ENCODE assay signal across 19 cellular contexts in the genomic region with DNA sequence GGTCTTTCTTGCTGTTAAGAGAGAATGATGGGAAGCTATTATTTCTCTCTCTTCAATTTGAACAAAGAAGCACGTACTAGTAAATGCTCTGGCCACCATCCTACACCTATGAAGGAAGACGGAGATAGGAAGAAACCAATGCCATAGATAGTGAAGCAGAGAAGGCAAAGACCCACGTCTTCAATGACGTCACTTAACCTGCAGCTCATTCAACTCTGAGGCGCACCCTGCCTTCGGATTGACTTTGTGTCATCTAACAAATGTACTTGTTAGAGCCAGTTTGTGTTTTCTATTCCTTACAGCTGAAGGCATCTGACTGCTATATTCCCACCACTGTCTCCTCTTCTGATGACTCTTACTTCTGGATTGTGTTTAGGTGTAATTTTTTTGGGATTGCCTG.
DNase-seq lines count a peak whose midpoint lies in the region; ATAC-seq, FAIRE-seq and TF ChIP-seq lines count a peak whose summit lies in the region.
"Had no signal": no experiment of that assay in that cellular context is flagged by ENCODE, and none has a peak within 500 bp of the region (broad histone marks: within the 10 kb centered on the region; RNA-seq: fewer than 3 reads in every experiment).

No MANE protein-coding gene starts in this region.

- CTCF ChIA-PET in Calu3 (lab: Charles Lee): no interaction called here

- H3K27me3 ChIP-seq in colonic mucosa: no peaks in the 10 kb centered on the region
- no peaks in the 10 kb centered on the region for H3K27me3 ChIP-seq in gastroesophageal sphincter

- H3K4me3 ChIP-seq in colonic mucosa: no peak overlapping the region
- H3K4me3 ChIP-seq in gastroesophageal sphincter: no peak overlapping the region
- H3K4me3 ChIP-seq: A549, HAP-1 had no signal

- no peak for TF ChIP-seq POLR2A in gastroesophageal sphincter (IDR thresholded peaks at IDR 0.05)

- BruUV-seq in Calu3 (replicated peaks; lab: Mats Ljungman, UMichigan): no TSS peak

- H3K4me3 Mint-ChIP-seq in Calu3 (ENCODE audit: low read depth, unreplicated experiment) (no peak overlapping the region), endothelial cell (ENCODE audit: unreplicated experiment) (no peak overlapping the region)
- H3K4me3 Mint-ChIP-seq: CD4-positive, alpha-beta memory T cell had no signal

- H3K27ac ChIP-seq in colonic mucosa (no peak overlapping the region), gastroesophageal sphincter (no peak overlapping the region)

- H3K27ac Mint-ChIP-seq in Calu3 (ENCODE audit: unreplicated experiment) (peak overlapping the region; percentile 86), endothelial cell (ENCODE audit: unreplicated experiment) (peak overlapping the region; percentile 76)
- H3K27ac Mint-ChIP-seq: CD4-positive, alpha-beta memory T cell had no signal

- intact Hi-C loops in Calu3 (cut with micrococcal nuclease; ENCODE audit: unreplicated experiment) (loop anchor here (2.0 kb wide), 1 partner anchor 101 kb away; no protein-coding TSS in a partner anchor), colonic mucosa (cut with DNase I) (no loop called here)

- DNase-seq in Calu3 (no peak), HTR-8/SVneo (ENCODE audit: insufficient read length, low spot score) (no peak), endothelial cell (ENCODE audit: low spot score) (no peak), colonic mucosa (no peak)
- DNase-seq: 8988T; ACHN; C1 segment of cervical spinal cord; CD4-positive, alpha-beta memory T cell; COR-L47; DMS153; DND-41; GOT3 had no signal

- H3K36me3 ChIP-seq in colonic mucosa (no peaks in the 10 kb centered on the region), gastroesophageal sphincter (no peaks in the 10 kb centered on the region)
- H3K36me3 ChIP-seq: HAP-1 had no signal

- WGBS in gastroesophageal sphincter (ENCODE audit: low coverage in 1 of 2), 2 donors: 81 to 89% methylated on average over 3 to 6 of the region's 6 CpGs

- no peak for TF ChIP-seq EP300 in gastroesophageal sphincter (IDR thresholded peaks at IDR 0.05)

- H3K9me3 ChIP-seq in colonic mucosa: no peaks in the 10 kb centered on the region
- no peaks in the 10 kb centered on the region for H3K9me3 ChIP-seq in gastroesophageal sphincter
- H3K9me3 ChIP-seq: A549, HAP-1 had no signal

- H3K36me3 Mint-ChIP-seq in Calu3 (ENCODE audit: insufficient read depth, unreplicated experiment): no peaks in the 10 kb centered on the region
- H3K36me3 Mint-ChIP-seq in endothelial cell (ENCODE audit: low read depth, unreplicated experiment): no peaks in the 10 kb centered on the region
- H3K36me3 Mint-ChIP-seq: CD4-positive, alpha-beta memory T cell had no signal

- no peak overlapping the region for H3K9ac ChIP-seq in colonic mucosa (ENCODE audit: low read depth in 2 of 2, low read length in 2 of 2)

- FAIRE-seq in HTR-8/SVneo (lab: Jason Lieb, UNC): peak; percentile 42
- FAIRE-seq: A549, G401.6, GM12892, H54 had no signal

- peaks cover 33% of the 10 kb centered on the region for H3K4me1 Mint-ChIP-seq in Calu3 (ENCODE audit: low read depth, unreplicated experiment)
- peaks cover 24% of the 10 kb centered on the region for H3K4me1 Mint-ChIP-seq in endothelial cell (ENCODE audit: unreplicated experiment)

- ATAC-seq in gastroesophageal sphincter: no peak
- ATAC-seq in activated CD4-positive, CD25-positive, alpha-beta regulatory T cell treated with anti-CD3 and anti-CD28 coated beads, Interleukin-2, amount 50 U/mL, for 24 hours: no peak
- ATAC-seq: A549 had no signal

- TF ChIP-seq CTCF in Calu3 (IDR thresholded peaks at IDR 0.05; ENCODE audit: unreplicated experiment) (no peak), endothelial cell (IDR thresholded peaks at IDR 0.05; ENCODE audit: unreplicated experiment) (no peak), colonic mucosa (IDR thresholded peaks at IDR 0.05) (no peak), gastroesophageal sphincter (IDR thresholded peaks at IDR 0.05) (no peak)

- H3K27me3 Mint-ChIP-seq in Calu3 (ENCODE audit: unreplicated experiment): no peaks in the 10 kb centered on the region
- H3K27me3 Mint-ChIP-seq in endothelial cell (ENCODE audit: unreplicated experiment): no peaks in the 10 kb centered on the region

- H3K9me3 Mint-ChIP-seq in Calu3 (ENCODE audit: low read depth, unreplicated experiment): peaks cover 9% of the 10 kb centered on the region
- H3K9me3 Mint-ChIP-seq in endothelial cell (ENCODE audit: unreplicated experiment): no peaks in the 10 kb centered on the region

- H3K4me1 ChIP-seq in colonic mucosa: no peaks in the 10 kb centered on the region
- peaks cover 5 to 16% (median 6%) of the 10 kb centered on the region in 3 donors for H3K4me1 ChIP-seq in gastroesophageal sphincter
- H3K4me1 ChIP-seq: HAP-1 had no signal
